ENCODE assay signal across 8 cellular contexts in genomic region chr2:169584005-169584877, GRCh38. TPM values are rescaled to one million over a fixed set of nuclear protein-coding genes. Genes with fewer than 3 reads are reported as not detected.
DNase-seq lines count a peak whose midpoint lies in the region; ATAC-seq and TF ChIP-seq lines count a peak whose summit lies in the region.

TSS of gene PPIG (plus strand) at chr2:169584351. CDS start at chr2:169604042, 19,691 bp downstream.

- peak; percentile 92 for ATAC-seq in GM21723 (IDR thresholded peaks at IDR 0.05; ENCODE audit: unreplicated experiment)
- ATAC-seq in naive thymus-derived CD8-positive, alpha-beta T cell, result peak; percentile 87 to 91

- peak within 1 kb of the TSS; percentile 97 to 100 (median 100) for H3K27ac Mint-ChIP-seq in naive thymus-derived CD8-positive, alpha-beta T cell

- H3K4me1 Mint-ChIP-seq in naive thymus-derived CD8-positive, alpha-beta T cell, result peaks cover 12 to 46% (median 42%) of the 10 kb centered on the region in 4 donors

- DNase-seq in DMS53 treated with DMSO at 0.1 percent for 48 hours (lab: John Stamatoyannopoulos, UW; ENCODE audit: unreplicated experiment) (peak; percentile 90), KG1 (lab: John Stamatoyannopoulos, UW) (peak; percentile 91), RPMI7951 (ENCODE audit: low read depth) (peak; percentile 91), fibroblast of mammary gland (ENCODE audit: low read depth) (peak; percentile 92)
- DNase-seq in activated T-helper 1 cell treated with anti-CD3 and anti-CD28 coated beads, Interleukin-2, amount 50 U/mL, for 16 hours (ENCODE audit: low read depth in 1 of 2, low spot score in 1 of 2), result peak; percentile 72 to 80
- DNase-seq in naive thymus-derived CD8-positive, alpha-beta T cell, result peak; percentile 73 to 93 (median 88)
- DNase-seq in stimulated activated naive CD4-positive, alpha-beta T cell (lab: John Stamatoyannopoulos, UW), result peak; percentile 81 to 91 (median 84)

- POLR2A ChIA-PET in naive thymus-derived CD8-positive, alpha-beta T cell (lab: Charles Lee), result interaction anchor here (0.6 to 3.8 kb wide), 10 partner anchors 11 to 372 kb away, joined by 3 to 38 read pairs (median 4); partner anchors contain the start of genes BBS5, CFAP210, FASTKD1 and METTL5

- peak within 1 kb of the TSS; percentile 96 to 99 (median 98) for H3K4me3 Mint-ChIP-seq in naive thymus-derived CD8-positive, alpha-beta T cell

- peak within 1 kb of the TSS; percentile 98 for H3K4me3 ChIP-seq in fibroblast of mammary gland (ENCODE audit: control insufficient read depth, low read depth, low read length)

- no peak for TF ChIP-seq CTCF in fibroblast of mammary gland (conservative IDR thresholded peaks at IDR 0.05; ENCODE audit: control insufficient read depth, insufficient read depth, low read depth, low read length)

- H3K27me3 Mint-ChIP-seq in naive thymus-derived CD8-positive, alpha-beta T cell, result no peaks in the 10 kb centered on the region

- H3K36me3 Mint-ChIP-seq in naive thymus-derived CD8-positive, alpha-beta T cell, result peaks cover 0 to 6% (median 4%) of the 10 kb centered on the region in 3 donors

- H3K9me3 Mint-ChIP-seq in naive thymus-derived CD8-positive, alpha-beta T cell, result peaks cover 0 to 11% (median 0%) of the 10 kb centered on the region in 9 donors

RNA-seq across cellular contexts. Expression of gene PPIG, which starts in this region (rescaled TPM):
- total RNA-seq in RPMI7951 (2014; rRNA removed; shearing (Covaris generic)), result 20.4 and 25.4 TPM in 2 replicates
- 10 to 100 TPM; 82.7 to 86.0 TPM for total RNA-seq in naive thymus-derived CD8-positive, alpha-beta T cell
- 10 to 100 TPM; 63.4 to 88.2 (median 70.9) TPM for polyA plus RNA-seq in naive thymus-derived CD8-positive, alpha-beta T cell

Comparison
In these comparisons a context has a peak if more than half of its experiments do, and no peak if none do; other contexts are left out.
1. Peak in every context shown above with its lines: DNase-seq, ATAC-seq and H3K4me3 ChIP-seq.